37 cellular contexts compared by ENCODE assay signal in the genomic region with DNA sequence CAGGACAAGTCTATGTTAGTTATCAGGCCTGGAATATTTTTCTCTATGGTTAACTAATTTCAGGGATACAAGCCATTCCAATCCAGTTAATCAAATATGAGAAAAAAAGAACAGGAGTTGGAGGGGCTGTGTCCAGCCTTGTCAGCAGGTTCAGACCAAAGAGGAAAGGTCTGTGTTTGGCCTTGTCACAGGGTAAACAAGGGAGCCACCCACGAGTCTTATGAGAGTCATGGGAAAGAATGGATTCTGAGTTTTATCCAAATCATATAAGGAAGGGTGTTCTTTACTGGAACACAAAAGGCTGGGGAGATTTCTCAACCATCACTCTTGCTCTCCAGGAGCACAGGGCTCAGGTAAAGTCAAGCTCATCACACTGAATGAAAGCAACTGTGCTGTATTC.
DNase-seq lines count a peak whose midpoint lies in the region; ATAC-seq, FAIRE-seq and TF ChIP-seq lines count a peak whose summit lies in the region.
"Had no signal": no experiment of that assay in that cellular context is flagged by ENCODE, and none has a peak within 500 bp of the region (broad histone marks: within the 10 kb centered on the region; RNA-seq: fewer than 3 reads in every experiment).

No MANE protein-coding gene starts in this region.

- H3K4me1 ChIP-seq in SJSA1 (replicated peaks) (peaks cover 35% of the 10 kb centered on the region), esophagus muscularis mucosa (no peaks in the 10 kb centered on the region)
- H3K4me1 ChIP-seq: A549; BE2C; BLaER1; BLaER1 treated with 17β-estradiol and CSF1 and Interleukin-3, amounts not matched to agents 10 nM and 100 nM; Caco-2 had no signal

- 52% methylated on average over 1 of the region's 1 CpG for WGBS in esophagus muscularis mucosa

- no peak for TF ChIP-seq POLR2A in esophagus muscularis mucosa (IDR thresholded peaks at IDR 0.05; ENCODE audit: low read depth)

- H3K36me3 ChIP-seq in SJSA1 (no peaks in the 10 kb centered on the region), bronchial epithelial cell (ENCODE audit: control insufficient read depth, insufficient read depth, low read length) (no peaks in the 10 kb centered on the region), esophagus muscularis mucosa (no peaks in the 10 kb centered on the region)
- H3K36me3 ChIP-seq: BE2C; BLaER1; BLaER1 treated with 17β-estradiol and CSF1 and Interleukin-3, amounts not matched to agents 10 nM and 100 nM had no signal

- TF ChIP-seq CTCF in bronchial epithelial cell (IDR thresholded peaks at IDR 0.05; ENCODE audit: insufficient read depth, low read length, severe bottlenecking) (no peak), esophagus muscularis mucosa (IDR thresholded peaks at IDR 0.05) (no peak)

- H3K9me3 ChIP-seq in SJSA1 (replicated peaks) (0 out of 2 replicates have a peak, but pooled peaks cover 5% of the 10 kb centered on the region), esophagus muscularis mucosa (no peaks in the 10 kb centered on the region)
- H3K9me3 ChIP-seq: A549; BE2C; BLaER1; BLaER1 treated with 17β-estradiol and CSF1 and Interleukin-3, amounts not matched to agents 10 nM and 100 nM; Caco-2 had no signal

- ATAC-seq in HG03196 (IDR thresholded peaks at IDR 0.05; ENCODE audit: unreplicated experiment): no peak
- no peak for ATAC-seq in activated CD8-positive, alpha-beta memory T cell treated with anti-CD3 and anti-CD28 coated beads, Interleukin-2, amount 10 ng/mL, durations not matched to agents 7 days and 5 days
- no peak for ATAC-seq in GM21526 (IDR thresholded peaks at IDR 0.05; ENCODE audit: low FRiP score, unreplicated experiment)
- ATAC-seq: A549; CD8-positive, alpha-beta T cell had no signal

- H3K4me1 Mint-ChIP-seq in activated CD8-positive, alpha-beta memory T cell treated with anti-CD3 and anti-CD28 coated beads, Interleukin-2, amount 10 ng/mL, durations not matched to agents 7 days and 5 days: no peaks in the 10 kb centered on the region
- H3K4me1 Mint-ChIP-seq: B cell; CD14-positive monocyte; CD4-positive, alpha-beta memory T cell; CD4-positive, CD25-positive, alpha-beta regulatory T cell; CD8-positive, alpha-beta memory T cell had no signal

- intact Hi-C loops in esophagus muscularis mucosa (cut with DNase I): no loop called here

- no peaks in the 10 kb centered on the region for H3K36me3 Mint-ChIP-seq in activated CD8-positive, alpha-beta memory T cell treated with anti-CD3 and anti-CD28 coated beads, Interleukin-2, amount 10 ng/mL, durations not matched to agents 7 days and 5 days
- H3K36me3 Mint-ChIP-seq: CD14-positive monocyte; CD4-positive, CD25-positive, alpha-beta regulatory T cell; CD8-positive, alpha-beta T cell had no signal

- no peak overlapping the region for H3K4me3 Mint-ChIP-seq in activated CD8-positive, alpha-beta memory T cell treated with anti-CD3 and anti-CD28 coated beads, Interleukin-2, amount 10 ng/mL, durations not matched to agents 7 days and 5 days
- H3K4me3 Mint-ChIP-seq: B cell; CD14-positive monocyte; CD4-positive, alpha-beta memory T cell; CD4-positive, alpha-beta T cell; CD4-positive, CD25-positive, alpha-beta regulatory T cell; CD8-positive, alpha-beta memory T cell; CD8-positive, alpha-beta T cell had no signal

- no peak overlapping the region for H3K4me3 ChIP-seq in SJSA1
- H3K4me3 ChIP-seq in bronchial epithelial cell (ENCODE audit: low read depth, low read length): no peak overlapping the region
- no peak overlapping the region for H3K4me3 ChIP-seq in esophagus muscularis mucosa
- H3K4me3 ChIP-seq: A549; BLaER1; BLaER1 treated with 17β-estradiol and CSF1 and Interleukin-3, amounts not matched to agents 10 nM and 100 nM had no signal

- H3K9me3 Mint-ChIP-seq in activated CD8-positive, alpha-beta memory T cell treated with anti-CD3 and anti-CD28 coated beads, Interleukin-2, amount 10 ng/mL, durations not matched to agents 7 days and 5 days (ENCODE audit: low read depth): no peaks in the 10 kb centered on the region
- H3K9me3 Mint-ChIP-seq: CD8-positive, alpha-beta T cell had no signal

- no peaks in the 10 kb centered on the region for H3K27me3 ChIP-seq in SJSA1 (replicated peaks)
- H3K27me3 ChIP-seq in bronchial epithelial cell (ENCODE audit: control insufficient read depth, insufficient read depth, low read length): no peaks in the 10 kb centered on the region
- no peaks in the 10 kb centered on the region for H3K27me3 ChIP-seq in esophagus muscularis mucosa
- H3K27me3 ChIP-seq: BE2C; BLaER1; BLaER1 treated with 17β-estradiol and CSF1 and Interleukin-3, amounts not matched to agents 10 nM and 100 nM had no signal

- H3K27ac ChIP-seq in SJSA1: peak overlapping the region; percentile 76
- H3K27ac ChIP-seq in esophagus muscularis mucosa (replicated peaks in 1 of 4): no peak overlapping the region
- H3K27ac ChIP-seq: 22Rv1; A549; BLaER1; BLaER1 treated with 17β-estradiol and CSF1 and Interleukin-3, amounts not matched to agents 10 nM and 100 nM; C4-2B had no signal

- peaks cover 3% of the 10 kb centered on the region for H3K27me3 Mint-ChIP-seq in activated CD8-positive, alpha-beta memory T cell treated with anti-CD3 and anti-CD28 coated beads, Interleukin-2, amount 10 ng/mL, durations not matched to agents 7 days and 5 days

- DNase-seq in SJSA1 (ENCODE audit: low read depth in 1 of 2, low spot score in 2 of 2): peak in 1 of 2 experiments; percentile 34
- peak; percentile 56 for DNase-seq in bronchial epithelial cell (ENCODE audit: low read depth)
- DNase-seq in esophagus muscularis mucosa (ENCODE audit: extremely low spot score): peak; percentile 75
- peak; percentile 2 for DNase-seq in iPS-NIHi7 (ENCODE audit: extremely low spot score)
- DNase-seq in T1000 (lab: John Stamatoyannopoulos, UW): no peak
- DNase-seq in activated CD8-positive, alpha-beta memory T cell treated with anti-CD3 and anti-CD28 coated beads, Interleukin-2, amount 10 ng/mL, durations not matched to agents 7 days and 5 days: no peak
- DNase-seq: 8988T; ACHN; AML-193; BE2C; C1 segment of cervical spinal cord; Caco-2; Calu3; CD4-positive, alpha-beta memory T cell; CD4-positive, alpha-beta T cell; CD4-positive, CD25-positive, alpha-beta regulatory T cell; CD8-positive, alpha-beta memory T cell; CD8-positive, alpha-beta T cell; COR-L47; DMS 273 treated with DMSO at 0.1 percent for 48 hours; DMS153; DMS53; DMS79; DMS79 treated with DMSO at 0.1 percent for 48 hours; DND-41; EL had no signal

- H3K27ac Mint-ChIP-seq in activated CD8-positive, alpha-beta memory T cell treated with anti-CD3 and anti-CD28 coated beads, Interleukin-2, amount 10 ng/mL, durations not matched to agents 7 days and 5 days: no peak overlapping the region
- H3K27ac Mint-ChIP-seq: B cell; CD14-positive monocyte; CD4-positive, alpha-beta memory T cell; CD4-positive, alpha-beta T cell; CD4-positive, CD25-positive, alpha-beta regulatory T cell; CD8-positive, alpha-beta memory T cell; CD8-positive, alpha-beta T cell had no signal

- FAIRE-seq in bronchial epithelial cell (lab: Jason Lieb, UNC): no peak
- FAIRE-seq: A204.1, A549, D721Med had no signal

- CTCF ChIA-PET in activated CD8-positive, alpha-beta memory T cell treated with anti-CD3 and anti-CD28 coated beads, Interleukin-2, amount 10 ng/mL, durations not matched to agents 7 days and 5 days (lab: Charles Lee): no interaction called here

- no peak for TF ChIP-seq EP300 in esophagus muscularis mucosa (IDR thresholded peaks at IDR 0.05)

Comparison
In these comparisons a context has a peak if more than half of its experiments do, and no peak if none do; other contexts are left out.
1. DNase-seq: peak in bronchial epithelial cell (single experiment), esophagus muscularis mucosa (single experiment) and iPS-NIHi7 (single experiment); none in T1000 (single experiment) and activated CD8-positive, alpha-beta memory T cell treated with anti-CD3 and anti-CD28 coated beads, Interleukin-2, amount 10 ng/mL, durations not matched to agents 7 days and 5 days (single experiment).